1 cellular context compared by ENCODE assay signal in genomic region chr14:105045710-105046326, GRCh38.
TF ChIP-seq lines count a peak whose summit lies in the region.

No MANE protein-coding gene starts in this region.

TF ChIP-seq in HepG2, 621 proteins besides CTCF, POLR2A, EP300 and RAD21 (continued from another document and continues in another):
- no peak for TF ChIP-seq E2F2 (CRISPR knock-in tag; IDR thresholded peaks at IDR 0.05; ENCODE audit: borderline replicate concordance)
- no peak for TF ChIP-seq AHR (CRISPR knock-in tag; IDR thresholded peaks at IDR 0.05)
- no peak for TF ChIP-seq TCF7 (IDR thresholded peaks at IDR 0.05; ENCODE audit: low read depth)
- TF ChIP-seq ZNF143 (CRISPR knock-in tag; IDR thresholded peaks at IDR 0.05) = no peak
- TF ChIP-seq, protein P1, sequence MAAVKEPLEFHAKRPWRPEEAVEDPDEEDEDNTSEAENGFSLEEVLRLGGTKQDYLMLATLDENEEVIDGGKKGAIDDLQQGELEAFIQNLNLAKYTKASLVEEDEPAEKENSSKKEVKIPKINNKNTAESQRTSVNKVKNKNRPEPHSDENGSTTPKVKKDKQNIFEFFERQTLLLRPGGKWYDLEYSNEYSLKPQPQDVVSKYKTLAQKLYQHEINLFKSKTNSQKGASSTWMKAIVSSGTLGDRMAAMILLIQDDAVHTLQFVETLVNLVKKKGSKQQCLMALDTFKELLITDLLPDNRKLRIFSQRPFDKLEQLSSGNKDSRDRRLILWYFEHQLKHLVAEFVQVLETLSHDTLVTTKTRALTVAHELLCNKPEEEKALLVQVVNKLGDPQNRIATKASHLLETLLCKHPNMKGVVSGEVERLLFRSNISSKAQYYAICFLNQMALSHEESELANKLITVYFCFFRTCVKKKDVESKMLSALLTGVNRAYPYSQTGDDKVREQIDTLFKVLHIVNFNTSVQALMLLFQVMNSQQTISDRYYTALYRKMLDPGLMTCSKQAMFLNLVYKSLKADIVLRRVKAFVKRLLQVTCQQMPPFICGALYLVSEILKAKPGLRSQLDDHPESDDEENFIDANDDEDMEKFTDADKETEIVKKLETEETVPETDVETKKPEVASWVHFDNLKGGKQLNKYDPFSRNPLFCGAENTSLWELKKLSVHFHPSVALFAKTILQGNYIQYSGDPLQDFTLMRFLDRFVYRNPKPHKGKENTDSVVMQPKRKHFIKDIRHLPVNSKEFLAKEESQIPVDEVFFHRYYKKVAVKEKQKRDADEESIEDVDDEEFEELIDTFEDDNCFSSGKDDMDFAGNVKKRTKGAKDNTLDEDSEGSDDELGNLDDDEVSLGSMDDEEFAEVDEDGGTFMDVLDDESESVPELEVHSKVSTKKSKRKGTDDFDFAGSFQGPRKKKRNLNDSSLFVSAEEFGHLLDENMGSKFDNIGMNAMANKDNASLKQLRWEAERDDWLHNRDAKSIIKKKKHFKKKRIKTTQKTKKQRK (IDR thresholded peaks at IDR 0.05; ENCODE audit: low read length) = no peak
- no peak for TF ChIP-seq SATB2 (CRISPR knock-in tag; IDR thresholded peaks at IDR 0.05)
- TF ChIP-seq ZNF616 (CRISPR knock-in tag; IDR thresholded peaks at IDR 0.05; ENCODE audit: low read depth) = no peak
- TF ChIP-seq, protein P2, sequence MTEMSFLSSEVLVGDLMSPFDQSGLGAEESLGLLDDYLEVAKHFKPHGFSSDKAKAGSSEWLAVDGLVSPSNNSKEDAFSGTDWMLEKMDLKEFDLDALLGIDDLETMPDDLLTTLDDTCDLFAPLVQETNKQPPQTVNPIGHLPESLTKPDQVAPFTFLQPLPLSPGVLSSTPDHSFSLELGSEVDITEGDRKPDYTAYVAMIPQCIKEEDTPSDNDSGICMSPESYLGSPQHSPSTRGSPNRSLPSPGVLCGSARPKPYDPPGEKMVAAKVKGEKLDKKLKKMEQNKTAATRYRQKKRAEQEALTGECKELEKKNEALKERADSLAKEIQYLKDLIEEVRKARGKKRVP (CRISPR knock-in tag; IDR thresholded peaks at IDR 0.05) = no peak
- TF ChIP-seq ONECUT2 (CRISPR knock-in tag; IDR thresholded peaks at IDR 0.05) = no peak
- TF ChIP-seq ZNF556 (CRISPR knock-in tag; IDR thresholded peaks at IDR 0.05; ENCODE audit: borderline replicate concordance) = no peak; the same call in 1 of the 2 replicates
- TF ChIP-seq ZNF644 (CRISPR knock-in tag; IDR thresholded peaks at IDR 0.05; ENCODE audit: low read depth) = no peak
- TF ChIP-seq ZNF292 (CRISPR knock-in tag; IDR thresholded peaks at IDR 0.05; ENCODE audit: borderline replicate concordance, low read depth) = no peak
- TF ChIP-seq ZSCAN5A (CRISPR knock-in tag; IDR thresholded peaks at IDR 0.05; ENCODE audit: borderline replicate concordance) = no peak
- no peak for TF ChIP-seq RBM22 (optimal IDR thresholded peaks at IDR 0.05; ENCODE audit: low read length)
- no peak for TF ChIP-seq FOXM1 (CRISPR knock-in tag; IDR thresholded peaks at IDR 0.05)
- no peak for TF ChIP-seq ZBTB4 (CRISPR knock-in tag; IDR thresholded peaks at IDR 0.05; ENCODE audit: borderline replicate concordance)
- peak; percentile 40; the same call in 1 of the 2 replicates for TF ChIP-seq MXD1 (CRISPR knock-in tag; IDR thresholded peaks at IDR 0.05)
- no peak for TF ChIP-seq SPEN (CRISPR knock-in tag; IDR thresholded peaks at IDR 0.05; ENCODE audit: low read depth)
- TF ChIP-seq FOXA3 (CRISPR knock-in tag; IDR thresholded peaks at IDR 0.05) = 0 out of 2 replicates have a peak, but pooled peaks have one; percentile 11
- no peak for TF ChIP-seq ZNF282 (IDR thresholded peaks at IDR 0.05; ENCODE audit: partially characterized antibody)
- peak; percentile 58; the same call in 1 of the 2 replicates for TF ChIP-seq HOXA3 (CRISPR knock-in tag; IDR thresholded peaks at IDR 0.05)
- TF ChIP-seq, protein P3, sequence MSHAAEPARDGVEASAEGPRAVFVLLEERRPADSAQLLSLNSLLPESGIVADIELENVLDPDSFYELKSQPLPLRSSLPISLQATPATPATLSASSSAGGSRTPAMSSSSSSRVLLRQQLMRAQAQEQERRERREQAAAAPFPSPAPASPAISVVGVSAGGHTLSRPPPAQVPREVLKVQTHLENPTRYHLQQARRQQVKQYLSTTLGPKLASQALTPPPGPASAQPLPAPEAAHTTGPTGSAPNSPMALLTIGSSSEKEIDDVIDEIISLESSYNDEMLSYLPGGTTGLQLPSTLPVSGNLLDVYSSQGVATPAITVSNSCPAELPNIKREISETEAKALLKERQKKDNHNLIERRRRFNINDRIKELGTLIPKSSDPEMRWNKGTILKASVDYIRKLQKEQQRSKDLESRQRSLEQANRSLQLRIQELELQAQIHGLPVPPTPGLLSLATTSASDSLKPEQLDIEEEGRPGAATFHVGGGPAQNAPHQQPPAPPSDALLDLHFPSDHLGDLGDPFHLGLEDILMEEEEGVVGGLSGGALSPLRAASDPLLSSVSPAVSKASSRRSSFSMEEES (CRISPR knock-in tag; IDR thresholded peaks at IDR 0.05) = no peak
- TF ChIP-seq HIC2 (CRISPR knock-in tag; IDR thresholded peaks at IDR 0.05; ENCODE audit: low read depth) = no peak
- TF ChIP-seq RARG (CRISPR knock-in tag; IDR thresholded peaks at IDR 0.05; ENCODE audit: low read depth) = no peak
- TF ChIP-seq JUNB (CRISPR knock-in tag; IDR thresholded peaks at IDR 0.05; ENCODE audit: borderline replicate concordance) = no peak
- TF ChIP-seq NFE2 (CRISPR knock-in tag; IDR thresholded peaks at IDR 0.05) = no peak
- peak; percentile 55; the same call in 1 of the 2 replicates for TF ChIP-seq NFKB2 (CRISPR knock-in tag; IDR thresholded peaks at IDR 0.05; ENCODE audit: borderline replicate concordance)
- TF ChIP-seq, protein P4, sequence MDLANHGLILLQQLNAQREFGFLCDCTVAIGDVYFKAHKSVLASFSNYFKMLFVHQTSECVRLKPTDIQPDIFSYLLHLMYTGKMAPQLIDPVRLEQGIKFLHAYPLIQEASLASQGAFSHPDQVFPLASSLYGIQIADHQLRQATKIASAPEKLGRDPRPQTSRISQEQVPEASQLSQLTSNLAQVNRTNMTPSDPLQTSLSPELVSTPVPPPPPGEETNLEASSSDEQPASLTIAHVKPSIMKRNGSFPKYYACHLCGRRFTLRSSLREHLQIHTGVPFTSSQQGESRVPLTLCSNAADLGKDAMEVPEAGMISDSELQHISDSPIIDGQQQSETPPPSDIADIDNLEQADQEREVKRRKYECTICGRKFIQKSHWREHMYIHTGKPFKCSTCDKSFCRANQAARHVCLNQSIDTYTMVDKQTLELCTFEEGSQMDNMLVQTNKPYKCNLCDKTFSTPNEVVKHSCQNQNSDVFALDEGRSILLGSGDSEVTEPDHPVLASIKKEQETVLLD (CRISPR knock-in tag; IDR thresholded peaks at IDR 0.05; ENCODE audit: low read depth) = no peak
- TF ChIP-seq MBNL3 (CRISPR knock-in tag; conservative IDR thresholded peaks at IDR 0.05) = no peak
- TF ChIP-seq ZEB1 (IDR thresholded peaks at IDR 0.05; ENCODE audit: insufficient replicate concordance, low read depth) = no peak
- TF ChIP-seq, protein P5, sequence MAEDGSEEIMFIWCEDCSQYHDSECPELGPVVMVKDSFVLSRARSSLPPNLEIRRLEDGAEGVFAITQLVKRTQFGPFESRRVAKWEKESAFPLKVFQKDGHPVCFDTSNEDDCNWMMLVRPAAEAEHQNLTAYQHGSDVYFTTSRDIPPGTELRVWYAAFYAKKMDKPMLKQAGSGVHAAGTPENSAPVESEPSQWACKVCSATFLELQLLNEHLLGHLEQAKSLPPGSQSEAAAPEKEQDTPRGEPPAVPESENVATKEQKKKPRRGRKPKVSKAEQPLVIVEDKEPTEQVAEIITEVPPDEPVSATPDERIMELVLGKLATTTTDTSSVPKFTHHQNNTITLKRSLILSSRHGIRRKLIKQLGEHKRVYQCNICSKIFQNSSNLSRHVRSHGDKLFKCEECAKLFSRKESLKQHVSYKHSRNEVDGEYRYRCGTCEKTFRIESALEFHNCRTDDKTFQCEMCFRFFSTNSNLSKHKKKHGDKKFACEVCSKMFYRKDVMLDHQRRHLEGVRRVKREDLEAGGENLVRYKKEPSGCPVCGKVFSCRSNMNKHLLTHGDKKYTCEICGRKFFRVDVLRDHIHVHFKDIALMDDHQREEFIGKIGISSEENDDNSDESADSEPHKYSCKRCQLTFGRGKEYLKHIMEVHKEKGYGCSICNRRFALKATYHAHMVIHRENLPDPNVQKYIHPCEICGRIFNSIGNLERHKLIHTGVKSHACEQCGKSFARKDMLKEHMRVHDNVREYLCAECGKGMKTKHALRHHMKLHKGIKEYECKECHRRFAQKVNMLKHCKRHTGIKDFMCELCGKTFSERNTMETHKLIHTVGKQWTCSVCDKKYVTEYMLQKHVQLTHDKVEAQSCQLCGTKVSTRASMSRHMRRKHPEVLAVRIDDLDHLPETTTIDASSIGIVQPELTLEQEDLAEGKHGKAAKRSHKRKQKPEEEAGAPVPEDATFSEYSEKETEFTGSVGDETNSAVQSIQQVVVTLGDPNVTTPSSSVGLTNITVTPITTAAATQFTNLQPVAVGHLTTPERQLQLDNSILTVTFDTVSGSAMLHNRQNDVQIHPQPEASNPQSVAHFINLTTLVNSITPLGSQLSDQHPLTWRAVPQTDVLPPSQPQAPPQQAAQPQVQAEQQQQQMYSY (CRISPR knock-in tag; IDR thresholded peaks at IDR 0.05) = no peak
- no peak for TF ChIP-seq ZFP1 (CRISPR knock-in tag; IDR thresholded peaks at IDR 0.05)
- no peak for TF ChIP-seq ZNF12 (CRISPR knock-in tag; IDR thresholded peaks at IDR 0.05)
- TF ChIP-seq SOX6 (IDR thresholded peaks at IDR 0.05) = no peak
- no peak; the same call in 1 of the 2 replicates for TF ChIP-seq SOX6 (CRISPR knock-in tag; IDR thresholded peaks at IDR 0.05)
- peak; percentile 39; the same call in 1 of the 2 replicates for TF ChIP-seq ZNF430 (CRISPR knock-in tag; IDR thresholded peaks at IDR 0.05)
- TF ChIP-seq ZNF552 (CRISPR knock-in tag; IDR thresholded peaks at IDR 0.05; ENCODE audit: borderline replicate concordance) = no peak
- TF ChIP-seq TEAD2 (CRISPR knock-in tag; IDR thresholded peaks at IDR 0.05) = no peak
